8 cellular contexts compared by ENCODE assay signal in the genomic region with DNA sequence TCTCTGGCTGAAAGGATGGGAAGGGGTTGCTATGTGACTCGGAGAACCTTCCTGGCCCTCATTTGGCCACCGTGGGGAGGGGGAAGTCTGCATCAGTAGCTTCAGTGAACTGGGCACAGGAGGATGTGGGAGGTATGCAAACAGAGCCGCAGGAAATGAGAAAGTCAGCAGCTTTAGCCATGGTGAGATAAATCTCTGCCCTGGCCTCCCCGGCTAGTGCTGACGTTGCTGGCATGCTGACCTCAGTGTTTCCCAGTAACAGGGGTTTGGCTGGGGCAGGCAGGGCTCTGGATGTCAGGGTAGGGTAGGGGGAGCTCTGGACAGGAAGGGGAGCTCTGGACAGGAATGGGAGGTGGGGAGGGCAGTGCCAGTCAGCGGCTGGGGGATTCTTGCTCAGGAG. TPM values are rescaled to one million over a fixed set of nuclear protein-coding genes. Genes with fewer than 3 reads are reported as not detected.
DNase-seq lines count a peak whose midpoint lies in the region; ATAC-seq, FAIRE-seq and TF ChIP-seq lines count a peak whose summit lies in the region.

No MANE protein-coding gene starts in this region.

- CTCF ChIA-PET in OCI-LY7 (lab: Charles Lee; ENCODE audit: unreplicated experiment) (interaction anchor here (0.6 to 3.2 kb wide), 8 partner anchors 8 to 258 kb away, joined by 3 to 69 read pairs (median 6); a partner anchor contains a TSS), A673 (lab: Charles Lee) (interaction anchor here (0.6 to 1.9 kb wide), 10 partner anchors 9 to 390 kb away, joined by 3 to 90 read pairs (median 8); a partner anchor contains a TSS)

- H3K9me2 ChIP-seq in OCI-LY7 (ENCODE audit: insufficient read depth, low read length) = no peaks in the 10 kb centered on the region

- DNase-seq in GM19239 (ENCODE audit: insufficient read length, low spot score) (peak; percentile 32), OCI-LY7 (ENCODE audit: low spot score) (peak; percentile 83), fibroblast of peridontal ligament (ENCODE audit: extremely low read depth) (peak; percentile 28), psoas muscle (peak in 1 of 2 donors; percentile 42), GF-D8 (lab: John Stamatoyannopoulos, UW) (no peak), A673 (ENCODE audit: low spot score) (no peak), DMS153 treated with DMSO at 0.1 percent for 48 hours (lab: John Stamatoyannopoulos, UW; ENCODE audit: unreplicated experiment) (no peak)
- no peak for DNase-seq in central memory CD4-positive, alpha-beta T cell

- H3K36me3 ChIP-seq in OCI-LY7 (ENCODE audit: insufficient read depth, low read length) (no peaks in the 10 kb centered on the region), psoas muscle (ENCODE audit: insufficient read depth in 1 of 2, low read depth in 1 of 2) (no peaks in the 10 kb centered on the region), A673 (ENCODE audit: insufficient read depth, low read length, poor library complexity, severe bottlenecking) (no peaks in the 10 kb centered on the region)

- TF ChIP-seq CTCF in OCI-LY7 (conservative IDR thresholded peaks at IDR 0.05; ENCODE audit: low read length) = no peak
- TF ChIP-seq CTCF in psoas muscle (IDR thresholded peaks at IDR 0.05) = no peak
- no peak for TF ChIP-seq CTCF in A673 (conservative IDR thresholded peaks at IDR 0.05; ENCODE audit: low read depth, low read length)

- H3K4me1 ChIP-seq in OCI-LY7 (ENCODE audit: insufficient read depth, low read length, poor library complexity, severe bottlenecking) (peaks cover 38% of the 10 kb centered on the region), psoas muscle (peaks cover 28% of the 10 kb centered on the region), A673 (ENCODE audit: insufficient read depth, low read length, poor library complexity, severe bottlenecking) (peaks cover 29% of the 10 kb centered on the region)

- POLR2A ChIA-PET in OCI-LY7 (lab: Charles Lee) = interaction anchor here (0.6 to 5.2 kb wide), 9 partner anchors 11 to 446 kb away, joined by 3 to 68 read pairs (median 3); a partner anchor contains a TSS
- POLR2A ChIA-PET in A673 (lab: Charles Lee; ENCODE audit: low non-redundant PET) = no interaction called here

- H4K20me1 ChIP-seq in OCI-LY7 (ENCODE audit: insufficient read depth, low read length) = no peaks in the 10 kb centered on the region

- H3K79me2 ChIP-seq in OCI-LY7 (ENCODE audit: insufficient read depth, low read depth, low read length) = no peaks in the 10 kb centered on the region

- H3K27ac ChIP-seq in OCI-LY7 (ENCODE audit: low read depth, low read length, poor library complexity, severe bottlenecking) = peak overlapping the region; percentile 88
- peak overlapping the region; percentile 25 for H3K27ac ChIP-seq in psoas muscle
- H3K27ac ChIP-seq in A673 (ENCODE audit: low read depth, low read length, poor library complexity, severe bottlenecking) = no peak overlapping the region

- H3K4me2 ChIP-seq in OCI-LY7 (ENCODE audit: low read length) = peak overlapping the region; percentile 72

- peak overlapping the region; percentile 48 for H3K4me3 ChIP-seq in OCI-LY7 (ENCODE audit: low read depth, low read length, poor library complexity, severe bottlenecking)
- H3K4me3 ChIP-seq in psoas muscle = no peak overlapping the region
- no peak overlapping the region for H3K4me3 ChIP-seq in A673 (ENCODE audit: low read depth, low read length, poor library complexity, severe bottlenecking)

- H3K27me3 ChIP-seq in psoas muscle (ENCODE audit: insufficient read depth in 3 of 3, low read length in 2 of 3) (no peaks in the 10 kb centered on the region), A673 (replicated peaks; ENCODE audit: insufficient read depth, low read depth, low read length, poor library complexity) (no peaks in the 10 kb centered on the region)

- BruUV-seq in OCI-LY7 (replicated peaks; lab: Mats Ljungman, UMichigan) (no TSS peak), A673 (replicated peaks; lab: Mats Ljungman, UMichigan) (no TSS peak)

- no peak for FAIRE-seq in GM19239 (lab: Jason Lieb, UNC)

- ATAC-seq in psoas muscle = peak in 3 of 4 donors; percentile 11 to 20 (median 16)

- H3K9me3 ChIP-seq in OCI-LY7 (ENCODE audit: low read length) = no peaks in the 10 kb centered on the region
- H3K9me3 ChIP-seq in psoas muscle = no peaks in the 10 kb centered on the region
- H3K9me3 ChIP-seq in A673 (ENCODE audit: low read depth, low read length, poor library complexity, severe bottlenecking) = no peaks in the 10 kb centered on the region

- intact Hi-C loops in OCI-LY7 (cut with micrococcal nuclease; ENCODE audit: unreplicated experiment) = loop anchor here (1.0 to 5.0 kb wide), 4 partner anchors 66 to 261 kb away; a partner anchor contains a TSS
- intact Hi-C loops in psoas muscle (cut with DNase I) = loop anchor here (2.0 to 10.0 kb wide), 2 partner anchors 65 to 173 kb away; no protein-coding TSS in a partner anchor
- intact Hi-C loops in A673 (cut with micrococcal nuclease; ENCODE audit: unreplicated experiment) = loop anchor here (10.0 kb wide), 1 partner anchor 173 kb away; no protein-coding TSS in a partner anchor

- WGBS in psoas muscle, 3 donors = 24 to 51% (median 28%) methylated on average over 6 of the region's 6 CpGs

- peak overlapping the region; percentile 85; the same call in 1 of the 2 replicates for H2AFZ ChIP-seq in OCI-LY7 (ENCODE audit: low read length)

RNA-seq across cellular contexts. Expression of a gene that starts 2.3 kb away (rescaled TPM):
- total RNA-seq in OCI-LY7 (2014; rRNA removed; shearing (Covaris generic)) = 0.67 and 1.1 TPM in 2 replicates
- 2.2 and 2.3 TPM in 2 replicates for total RNA-seq in OCI-LY7 (2022)
- total RNA-seq in psoas muscle = under 1 TPM in 2 of 4 donors, not detected in 2; 0.17 to 0.22 TPM
- under 1 TPM in 2 of 3 donors, not detected in 1; 0.03 to 0.19 TPM for polyA plus RNA-seq in psoas muscle
- total RNA-seq in A673 (2021) = not detected in 2 replicates

RNA-seq across cellular contexts. Expression of a gene that starts 16.6 kb away (rescaled TPM):
- total RNA-seq in OCI-LY7 (2014; rRNA removed; shearing (Covaris generic)) = not detected in 2 replicates
- total RNA-seq in OCI-LY7 (2022) (not detected in 2 replicates), psoas muscle (not detected), A673 (2021) (not detected in 2 replicates)
- polyA plus RNA-seq in psoas muscle = under 1 TPM in 1 of 3 donors, not detected in 2; 0.03 TPM

RNA-seq across cellular contexts. Expression of a gene that starts 26.1 kb away (rescaled TPM):
- 25.9 and 44.5 TPM in 2 replicates for total RNA-seq in OCI-LY7 (2014; rRNA removed; shearing (Covaris generic))
- total RNA-seq in OCI-LY7 (2022) (37.0 and 42.4 TPM in 2 replicates), psoas muscle (10 to 100 TPM; 24.2 to 31.3 (median 27.0) TPM), A673 (2021) (50.3 and 54.5 TPM in 2 replicates)
- polyA plus RNA-seq in psoas muscle = 10 to 100 TPM; 23.2 to 65.3 (median 47.1) TPM

RNA-seq across cellular contexts. Expression of a gene that starts 26.5 kb away (rescaled TPM):
- 107 and 130 TPM in 2 replicates for total RNA-seq in OCI-LY7 (2014; rRNA removed; shearing (Covaris generic))
- total RNA-seq in OCI-LY7 (2022) = 203 and 206 TPM in 2 replicates
- 10 to 100 TPM; 75.3 to 83.2 (median 82.2) TPM for total RNA-seq in psoas muscle
- 10 to 100 TPM; 45.2 to 57.6 (median 53.5) TPM for polyA plus RNA-seq in psoas muscle
- total RNA-seq in A673 (2021) = 325 and 339 TPM in 2 replicates

Comparison
In these comparisons a context has a peak if more than half of its experiments do, and no peak if none do; other contexts are left out.
1. DNase-seq: peak in GM19239 (single experiment), OCI-LY7 (single experiment) and fibroblast of peridontal ligament (single experiment); none in GF-D8 (single experiment), central memory CD4-positive, alpha-beta T cell (single experiment), A673 (single experiment) and DMS153 treated with DMSO at 0.1 percent for 48 hours (single experiment).